Comparison of ENCODE assay signal across 37 cellular contexts in the genomic region with DNA sequence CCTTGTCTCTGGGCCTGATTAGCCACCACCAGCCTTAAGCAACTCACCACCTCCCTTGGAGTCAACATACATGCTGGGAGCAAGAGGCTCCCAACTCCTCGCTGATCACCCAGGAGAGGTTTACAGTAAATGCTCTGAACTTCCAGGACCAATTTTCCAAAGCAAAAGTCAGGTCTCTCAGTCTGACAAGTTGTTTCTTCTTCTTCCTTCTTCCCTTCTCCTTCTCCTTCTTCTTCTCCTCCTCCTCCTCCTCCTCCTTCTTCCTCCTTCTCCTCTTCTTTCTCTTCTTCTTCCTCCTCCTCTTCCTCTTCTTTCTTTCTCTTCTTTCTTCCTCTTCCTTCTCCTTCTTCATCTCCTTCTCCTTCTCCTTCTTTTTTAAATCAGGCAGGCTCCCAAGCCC.
"Had no signal": no experiment of that assay in that cellular context is flagged by ENCODE, and none has a peak within 500 bp of the region (broad histone marks: within the 10 kb centered on the region; RNA-seq: fewer than 3 reads in every experiment).

No MANE protein-coding gene starts in this region.

- H3K27me3 ChIP-seq: ascending aorta had no signal

- H3K4me1 Mint-ChIP-seq: activated T-helper 17 cell treated with anti-CD3 and anti-CD28 coated beads, Interleukin-2, amount 50 U/mL, for 72 hours; central memory CD8-positive, alpha-beta T cell had no signal

- H3K9me3 Mint-ChIP-seq: activated CD4-positive, alpha-beta memory T cell treated with anti-CD3 and anti-CD28 coated beads for 36 hours; activated CD4-positive, alpha-beta T cell treated with anti-CD3 and anti-CD28 coated beads, Interleukin-2, amount 10 ng/mL, durations not matched to agents 24 days and 14 days; activated CD8-positive, alpha-beta T cell treated with anti-CD3 and anti-CD28 coated beads for 36 hours; activated naive CD4-positive, alpha-beta T cell treated with anti-CD3 and anti-CD28 coated beads for 36 hours; activated naive CD4-positive, alpha-beta T cell treated with anti-CD3 and anti-CD28 coated beads, Interleukin-2, amount 50 U/mL, for 72 hours; activated T-cell treated with anti-CD3 and anti-CD28 coated beads, Interleukin-2, amount 50 U/mL, for 72 hours; activated T-helper 1 cell treated with anti-CD3 and anti-CD28 coated beads, Interleukin-12 subunit alpha, Interleukin-12 subunit beta, Interleukin-2, Interleukin-4 antibody, amounts not matched to agents 30 ng/mL and 10 ng/mL and 1 ng/mL, durations not matched to agents 14 hours and 24 hours and 36 hours; activated T-helper 17 cell treated with anti-CD3 and anti-CD28 coated beads, Interleukin-2, amount 50 U/mL, for 72 hours; central memory CD8-positive, alpha-beta T cell; T-helper 1 cell treated with Interleukin-12 subunit alpha and Interleukin-12 subunit beta and Interleukin-4 antibody, amounts not matched to agents 30 μg/mL and 1 μg/mL, for 36 hours; T-helper 2 cell treated with Interferon-gamma antibody and Interleukin-4, amounts not matched to agents 5 μg/mL and 100 μg/mL, for 36 hours had no signal

- H3K36me3 Mint-ChIP-seq: activated CD4-positive, alpha-beta memory T cell treated with anti-CD3 and anti-CD28 coated beads for 36 hours; activated naive CD4-positive, alpha-beta T cell treated with anti-CD3 and anti-CD28 coated beads, Interleukin-2, amount 50 U/mL, for 72 hours; brain had no signal

- H3K27ac ChIP-seq: adrenal gland, ascending aorta, cardiac muscle cell, WERI-Rb-1 had no signal

- H3K27ac Mint-ChIP-seq: activated B cell treated with CpG ODN at 0.5 μM for 24 hours; activated CD4-positive, alpha-beta memory T cell treated with anti-CD3 and anti-CD28 coated beads for 36 hours; activated CD4-positive, alpha-beta T cell treated with anti-CD3 and anti-CD28 coated beads, Interleukin-2, amount 10 ng/mL, durations not matched to agents 24 days and 14 days; activated CD8-positive, alpha-beta T cell treated with anti-CD3 and anti-CD28 coated beads for 36 hours; activated naive CD4-positive, alpha-beta T cell treated with anti-CD3 and anti-CD28 coated beads for 36 hours; activated naive CD4-positive, alpha-beta T cell treated with anti-CD3 and anti-CD28 coated beads, Interleukin-2, amount 50 U/mL, for 72 hours; activated T-cell treated with anti-CD3 and anti-CD28 coated beads, Interleukin-2, amount 50 U/mL, for 72 hours; activated T-helper 1 cell treated with anti-CD3 and anti-CD28 coated beads, Interleukin-12 subunit alpha, Interleukin-12 subunit beta, Interleukin-2, Interleukin-4 antibody, amounts not matched to agents 30 ng/mL and 10 ng/mL and 1 ng/mL, durations not matched to agents 14 hours and 24 hours and 36 hours; activated T-helper 17 cell treated with anti-CD3 and anti-CD28 coated beads, Interleukin-2, amount 50 U/mL, for 72 hours; brain; T-helper 1 cell treated with Interleukin-12 subunit alpha and Interleukin-12 subunit beta and Interleukin-4 antibody, amounts not matched to agents 30 μg/mL and 1 μg/mL, for 36 hours; T-helper 2 cell treated with Interferon-gamma antibody and Interleukin-4, amounts not matched to agents 5 μg/mL and 100 μg/mL, for 36 hours had no signal

- DNase-seq: activated B cell treated with CpG ODN at 0.5 μM for 24 hours; activated CD4-positive, alpha-beta memory T cell treated with anti-CD3 and anti-CD28 coated beads for 36 hours; activated CD4-positive, alpha-beta T cell treated with anti-CD3 and anti-CD28 coated beads for 4 hours; activated CD4-positive, alpha-beta T cell treated with anti-CD3 and anti-CD28 coated beads, Interleukin-2, amount 10 ng/mL, durations not matched to agents 24 days and 14 days; activated CD4-positive, alpha-beta T cell treated with anti-CD3 and anti-CD28 coated beads, Interleukin-2, amount 50 U/mL, for 1 hour; activated CD4-positive, alpha-beta T cell treated with anti-CD3 and anti-CD28 coated beads, Interleukin-2, amount 50 U/mL, for 4 hours; activated CD4-positive, CD25-positive, alpha-beta regulatory T cell treated with anti-CD3 and anti-CD28 coated beads, Interleukin-2, amount 50 U/mL, for 72 hours; activated CD8-positive, alpha-beta memory T cell treated with anti-CD3 and anti-CD28 coated beads, Interleukin-2, amount 50 U/mL, for 4 hours; activated CD8-positive, alpha-beta T cell treated with anti-CD3 and anti-CD28 coated beads for 36 hours; activated effector memory CD4-positive, alpha-beta T cell treated with anti-CD3 and anti-CD28 coated beads, Interleukin-2, amount 50 U/mL, for 16 hours; activated gamma-delta T cell treated with Interleukin-2 at 50 U/mL for 16 hours; activated naive CD4-positive, alpha-beta T cell; activated naive CD4-positive, alpha-beta T cell treated with anti-CD3 and anti-CD28 coated beads for 36 hours; activated naive CD4-positive, alpha-beta T cell treated with anti-CD3 and anti-CD28 coated beads, Interleukin-2, amount 50 U/mL, for 16 hours; activated T-cell treated with anti-CD3 and anti-CD28 coated beads for 4 hours; activated T-cell treated with anti-CD3 and anti-CD28 coated beads, Interleukin-2, amount 50 U/mL, for 1 hour; activated T-cell treated with anti-CD3 and anti-CD28 coated beads, Interleukin-2, amount 50 U/mL, for 4 hours; activated T-cell treated with anti-CD3 and anti-CD28 coated beads, Interleukin-2, amount 50 U/mL, for 72 hours; adrenal gland; amygdala; anterior cingulate cortex; caudate nucleus; cerebellar nuclear complex; T-helper 1 cell; T-helper 2 cell; T-helper 9 cell; WERI-Rb-1 had no signal

- H3K4me3 ChIP-seq: adrenal gland, ascending aorta, cardiac muscle cell had no signal

- ATAC-seq: activated CD8-positive, alpha-beta T cell treated with anti-CD3 and anti-CD28 coated beads for 36 hours; activated naive CD4-positive, alpha-beta T cell treated with anti-CD3 and anti-CD28 coated beads, Interleukin-2, amount 50 U/mL, for 72 hours; activated T-cell treated with anti-CD3 and anti-CD28 coated beads, Interleukin-2, amount 50 U/mL, for 4 hours; activated T-cell treated with anti-CD3 and anti-CD28 coated beads, Interleukin-2, amount 50 U/mL, for 72 hours; activated T-helper 17 cell treated with anti-CD3 and anti-CD28 coated beads, Interleukin-2, amount 50 U/mL, for 72 hours had no signal

- H3K4me3 Mint-ChIP-seq: activated B cell treated with CpG ODN at 0.5 μM for 24 hours; activated CD4-positive, alpha-beta memory T cell treated with anti-CD3 and anti-CD28 coated beads for 36 hours; activated CD4-positive, alpha-beta T cell treated with anti-CD3 and anti-CD28 coated beads, Interleukin-2, amount 10 ng/mL, durations not matched to agents 24 days and 14 days; activated CD8-positive, alpha-beta T cell treated with anti-CD3 and anti-CD28 coated beads for 36 hours; activated naive CD4-positive, alpha-beta T cell treated with anti-CD3 and anti-CD28 coated beads for 36 hours; activated T-cell treated with anti-CD3 and anti-CD28 coated beads, Interleukin-2, amount 50 U/mL, for 4 hours; activated T-cell treated with anti-CD3 and anti-CD28 coated beads, Interleukin-2, amount 50 U/mL, for 72 hours; activated T-helper 1 cell treated with anti-CD3 and anti-CD28 coated beads, Interleukin-12 subunit alpha, Interleukin-12 subunit beta, Interleukin-2, Interleukin-4 antibody, amounts not matched to agents 30 ng/mL and 10 ng/mL and 1 ng/mL, durations not matched to agents 14 hours and 24 hours and 36 hours; activated T-helper 17 cell treated with anti-CD3 and anti-CD28 coated beads, Interleukin-2, amount 50 U/mL, for 72 hours; brain; central memory CD8-positive, alpha-beta T cell; T-helper 1 cell treated with Interleukin-12 subunit alpha and Interleukin-12 subunit beta and Interleukin-4 antibody, amounts not matched to agents 30 μg/mL and 1 μg/mL, for 36 hours; T-helper 2 cell treated with Interferon-gamma antibody and Interleukin-4, amounts not matched to agents 5 μg/mL and 100 μg/mL, for 36 hours had no signal

- H3K9me3 ChIP-seq: adrenal gland, ascending aorta had no signal

- H3K36me3 ChIP-seq: adrenal gland, ascending aorta, cardiac muscle cell, WERI-Rb-1 had no signal

- FAIRE-seq: bronchial epithelial cell had no signal
